ENCODE assay signal across 23 cellular contexts in the genomic region with DNA sequence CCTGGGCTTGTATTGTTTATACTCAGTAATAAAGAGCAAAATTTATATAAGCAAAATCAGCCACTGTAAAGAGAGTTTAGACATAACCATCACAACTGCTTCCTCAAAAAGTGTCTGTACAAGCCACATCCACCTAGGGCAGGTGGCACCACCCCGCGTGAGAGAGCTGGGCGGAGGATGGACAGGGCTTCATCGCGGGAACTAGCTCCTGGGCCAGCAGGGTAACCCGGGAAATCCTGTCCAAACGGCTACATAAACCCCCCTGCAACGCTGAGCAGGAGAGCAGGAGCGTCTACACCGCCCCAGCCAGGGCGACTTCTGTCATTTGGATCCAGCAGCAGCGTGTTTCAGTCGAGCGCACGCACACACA. TPM values are rescaled to one million over a fixed set of nuclear protein-coding genes. Genes with fewer than 3 reads are reported as not detected.
DNase-seq lines count a peak whose midpoint lies in the region; ATAC-seq and TF ChIP-seq lines count a peak whose summit lies in the region.
"Had no signal": no experiment of that assay in that cellular context is flagged by ENCODE, and none has a peak within 500 bp of the region (broad histone marks: within the 10 kb centered on the region; RNA-seq: fewer than 3 reads in every experiment).

No MANE protein-coding gene starts in this region.

- H3K79me2 ChIP-seq in OCI-LY7 (ENCODE audit: insufficient read depth, low read depth, low read length): no peaks in the 10 kb centered on the region

- peaks cover 8% of the 10 kb centered on the region for H3K9me3 Mint-ChIP-seq in stimulated activated naive CD8-positive, alpha-beta T cell treated with anti-CD3 and anti-CD28 coated beads, Interleukin-15, Interleukin-2, amounts not matched to agents 100 ng/mL and 50 ng/mL, for 24 hours
- peaks cover 5 to 29% (median 21%) of the 10 kb centered on the region in 5 experiments for H3K9me3 Mint-ChIP-seq in brain
- H3K9me3 Mint-ChIP-seq in naive thymus-derived CD4-positive, alpha-beta T cell: peaks cover 3 to 17% (median 8%) of the 10 kb centered on the region in 11 donors

- no peak overlapping the region for H2AFZ ChIP-seq in OCI-LY7 (ENCODE audit: low read length)

- H3K4me3 Mint-ChIP-seq in stimulated activated naive CD8-positive, alpha-beta T cell treated with anti-CD3 and anti-CD28 coated beads, Interleukin-15, Interleukin-2, amounts not matched to agents 100 ng/mL and 50 ng/mL, for 24 hours: peak overlapping the region; percentile 31
- peak overlapping the region; percentile 51 to 83 (median 74) for H3K4me3 Mint-ChIP-seq in brain
- H3K4me3 Mint-ChIP-seq in naive thymus-derived CD4-positive, alpha-beta T cell: peak overlapping the region in 6 of 10 donors; percentile 9 to 79 (median 36)
- H3K4me3 Mint-ChIP-seq: dendritic cell treated with granulocyte-macrophage colony-stimulating factor and Interleukin-4, amounts not matched to agents 40 ng/mL and 50 ng/mL, for 4 days had no signal

- CTCF ChIA-PET in naive thymus-derived CD4-positive, alpha-beta T cell (lab: Charles Lee): no interaction called here
- CTCF ChIA-PET in OCI-LY7 (lab: Charles Lee; ENCODE audit: unreplicated experiment): no interaction called here

- no TSS peak for BruUV-seq in OCI-LY7 (replicated peaks; lab: Mats Ljungman, UMichigan)

- no peaks in the 10 kb centered on the region for H3K27me3 ChIP-seq in naive thymus-derived CD4-positive, alpha-beta T cell (ENCODE audit: control insufficient read depth in 2 of 2, insufficient read depth in 2 of 2, low read length in 2 of 2)
- H3K27me3 ChIP-seq: ovary had no signal

- POLR2A ChIA-PET in naive thymus-derived CD4-positive, alpha-beta T cell (lab: Charles Lee): no interaction called here
- POLR2A ChIA-PET in OCI-LY7 (lab: Charles Lee): no interaction called here

- H3K27ac Mint-ChIP-seq in stimulated activated naive CD8-positive, alpha-beta T cell treated with anti-CD3 and anti-CD28 coated beads, Interleukin-15, Interleukin-2, amounts not matched to agents 100 ng/mL and 50 ng/mL, for 24 hours: no peak overlapping the region
- peak overlapping the region in 1 of 5 experiments; percentile 23 for H3K27ac Mint-ChIP-seq in brain
- H3K27ac Mint-ChIP-seq in naive thymus-derived CD4-positive, alpha-beta T cell: peak overlapping the region in 1 of 9 donors; percentile 48
- H3K27ac Mint-ChIP-seq: activated CD4-positive, alpha-beta T cell treated with anti-CD3 and anti-CD28 coated beads for 36 hours; dendritic cell treated with granulocyte-macrophage colony-stimulating factor and Interleukin-4, amounts not matched to agents 40 ng/mL and 50 ng/mL, for 4 days had no signal

- no peaks in the 10 kb centered on the region for H3K9me2 ChIP-seq in OCI-LY7 (ENCODE audit: insufficient read depth, low read length)

- H3K9me3 ChIP-seq in naive thymus-derived CD4-positive, alpha-beta T cell (ENCODE audit: control insufficient read depth in 2 of 3, low read length in 3 of 3): peaks cover 0 to 10% (median 0%) of the 10 kb centered on the region in 3 experiments
- no peaks in the 10 kb centered on the region for H3K9me3 ChIP-seq in OCI-LY7 (ENCODE audit: low read length)
- H3K9me3 ChIP-seq: mucosa of descending colon, ovary had no signal

- no peak overlapping the region for H3K4me3 ChIP-seq in naive thymus-derived CD4-positive, alpha-beta T cell (ENCODE audit: low read length)
- no peak overlapping the region for H3K4me3 ChIP-seq in OCI-LY7 (ENCODE audit: low read depth, low read length, poor library complexity, severe bottlenecking)
- H3K4me3 ChIP-seq: K562, mucosa of descending colon, ovary had no signal

- intact Hi-C loops in naive thymus-derived CD4-positive, alpha-beta T cell (cut with micrococcal nuclease): no loop called here
- intact Hi-C loops in OCI-LY7 (cut with micrococcal nuclease; ENCODE audit: unreplicated experiment): no loop called here

- H3K36me3 ChIP-seq in naive thymus-derived CD4-positive, alpha-beta T cell (ENCODE audit: control insufficient read depth in 2 of 3, insufficient read depth in 3 of 3, low read length in 3 of 3): no peaks in the 10 kb centered on the region
- H3K36me3 ChIP-seq in OCI-LY7 (ENCODE audit: insufficient read depth, low read length): no peaks in the 10 kb centered on the region
- H3K36me3 ChIP-seq: ovary had no signal

- no peak overlapping the region for H3K4me2 ChIP-seq in OCI-LY7 (ENCODE audit: low read length)

- H3K4me1 Mint-ChIP-seq in stimulated activated naive CD8-positive, alpha-beta T cell treated with anti-CD3 and anti-CD28 coated beads, Interleukin-15, Interleukin-2, amounts not matched to agents 100 ng/mL and 50 ng/mL, for 24 hours (ENCODE audit: low read depth): peaks cover 29% of the 10 kb centered on the region
- H3K4me1 Mint-ChIP-seq in brain: peaks cover 6% of the 10 kb centered on the region
- peaks cover 0 to 32% (median 9%) of the 10 kb centered on the region in 7 donors for H3K4me1 Mint-ChIP-seq in naive thymus-derived CD4-positive, alpha-beta T cell

- TF ChIP-seq CTCF in brain (conservative IDR thresholded peaks at IDR 0.05) (no peak), OCI-LY7 (conservative IDR thresholded peaks at IDR 0.05; ENCODE audit: low read length) (no peak)

- H3K36me3 Mint-ChIP-seq in stimulated activated naive CD8-positive, alpha-beta T cell treated with anti-CD3 and anti-CD28 coated beads, Interleukin-15, Interleukin-2, amounts not matched to agents 100 ng/mL and 50 ng/mL, for 24 hours (ENCODE audit: low read depth): peaks cover 3% of the 10 kb centered on the region
- H3K36me3 Mint-ChIP-seq in brain: no peaks in the 10 kb centered on the region
- peaks cover 0 to 6% (median 0%) of the 10 kb centered on the region in 5 donors for H3K36me3 Mint-ChIP-seq in naive thymus-derived CD4-positive, alpha-beta T cell

- DNase-seq in stimulated activated naive CD8-positive, alpha-beta T cell treated with anti-CD3 and anti-CD28 coated beads, Interleukin-15, Interleukin-2, amounts not matched to agents 100 U/mL and 50 U/mL, for 24 hours: no peak
- DNase-seq in naive thymus-derived CD4-positive, alpha-beta T cell: peak in 1 of 9 donors; percentile 0
- no peak for DNase-seq in OCI-LY7 (ENCODE audit: low spot score)
- DNase-seq: activated CD4-positive, alpha-beta T cell treated with anti-CD3 and anti-CD28 coated beads for 36 hours; activated naive CD4-positive, alpha-beta T cell treated with Interleukin-2 at 50 U/mL for 16 hours; foreskin keratinocyte; MV-4-11; NCI-H2081 treated with DMSO at 0.1 percent for 48 hours; NCI-H82; T1000 had no signal

- no peak for ATAC-seq in stimulated activated naive CD8-positive, alpha-beta T cell treated with anti-CD3 and anti-CD28 coated beads, Interleukin-15, Interleukin-2, amounts not matched to agents 100 U/mL and 50 U/mL, for 24 hours
- no peak for ATAC-seq in naive thymus-derived CD4-positive, alpha-beta T cell
- ATAC-seq in HG03025 (IDR thresholded peaks at IDR 0.05; ENCODE audit: low FRiP score, unreplicated experiment): no peak
- no peak for ATAC-seq in HG03565 (IDR thresholded peaks at IDR 0.05; ENCODE audit: unreplicated experiment)
- ATAC-seq: activated CD4-positive, alpha-beta T cell treated with anti-CD3 and anti-CD28 coated beads for 36 hours; K562; left lobe of liver; mucosa of descending colon; sciatic nerve; SK-N-SH treated with all-trans-retinoic acid at 6 μM for 48 hours had no signal

- H3K27me3 Mint-ChIP-seq in stimulated activated naive CD8-positive, alpha-beta T cell treated with anti-CD3 and anti-CD28 coated beads, Interleukin-15, Interleukin-2, amounts not matched to agents 100 ng/mL and 50 ng/mL, for 24 hours: peaks cover 50% of the 10 kb centered on the region
- peaks cover 78% of the 10 kb centered on the region for H3K27me3 Mint-ChIP-seq in brain
- H3K27me3 Mint-ChIP-seq in naive thymus-derived CD4-positive, alpha-beta T cell: peaks cover 45 to 74% (median 49%) of the 10 kb centered on the region in 5 donors

- H3K27ac ChIP-seq in naive thymus-derived CD4-positive, alpha-beta T cell (ENCODE audit: low read depth, low read length): no peak overlapping the region
- H3K27ac ChIP-seq in OCI-LY7 (ENCODE audit: low read depth, low read length, poor library complexity, severe bottlenecking): no peak overlapping the region
- H3K27ac ChIP-seq: epithelial cell of prostate, foreskin keratinocyte, ovary had no signal

- H4K20me1 ChIP-seq in OCI-LY7 (ENCODE audit: insufficient read depth, low read length): no peaks in the 10 kb centered on the region

- H3K4me1 ChIP-seq in naive thymus-derived CD4-positive, alpha-beta T cell (ENCODE audit: control insufficient read depth in 2 of 2, insufficient read depth in 2 of 2, low read length in 2 of 2): peaks cover 0 to 17% of the 10 kb centered on the region in 2 donors
- no peaks in the 10 kb centered on the region for H3K4me1 ChIP-seq in OCI-LY7 (ENCODE audit: insufficient read depth, low read length, poor library complexity, severe bottlenecking)
- H3K4me1 ChIP-seq: foreskin keratinocyte had no signal

RNA-seq across cellular contexts. Expression of gene SLC6A3, which starts 1.3 kb away (rescaled TPM):
- polyA plus RNA-seq in brain (ENCODE audit: insufficient read depth, low read depth, low replicate concordance): 3.6 TPM
- total RNA-seq in naive thymus-derived CD4-positive, alpha-beta T cell: under 1 TPM in 1 of 5 experiments, not detected in 4; 0.07 TPM
- not detected for polyA plus RNA-seq in naive thymus-derived CD4-positive, alpha-beta T cell
- 0.05 TPM in 1 of 2 replicates, not detected in the other for total RNA-seq in OCI-LY7 (2014; rRNA removed; shearing (Covaris generic))
- total RNA-seq in OCI-LY7 (2022): not detected in 2 replicates
- total RNA-seq: activated CD4-positive, alpha-beta T cell treated with anti-CD3 and anti-CD28 coated beads for 36 hours; foreskin keratinocyte; H4; K562; left lobe of liver; mucosa of descending colon; sciatic nerve had no signal
- polyA plus RNA-seq: foreskin keratinocyte, K562 had no signal
